ENCODE assay signal across 12 cellular contexts in the genomic region with DNA sequence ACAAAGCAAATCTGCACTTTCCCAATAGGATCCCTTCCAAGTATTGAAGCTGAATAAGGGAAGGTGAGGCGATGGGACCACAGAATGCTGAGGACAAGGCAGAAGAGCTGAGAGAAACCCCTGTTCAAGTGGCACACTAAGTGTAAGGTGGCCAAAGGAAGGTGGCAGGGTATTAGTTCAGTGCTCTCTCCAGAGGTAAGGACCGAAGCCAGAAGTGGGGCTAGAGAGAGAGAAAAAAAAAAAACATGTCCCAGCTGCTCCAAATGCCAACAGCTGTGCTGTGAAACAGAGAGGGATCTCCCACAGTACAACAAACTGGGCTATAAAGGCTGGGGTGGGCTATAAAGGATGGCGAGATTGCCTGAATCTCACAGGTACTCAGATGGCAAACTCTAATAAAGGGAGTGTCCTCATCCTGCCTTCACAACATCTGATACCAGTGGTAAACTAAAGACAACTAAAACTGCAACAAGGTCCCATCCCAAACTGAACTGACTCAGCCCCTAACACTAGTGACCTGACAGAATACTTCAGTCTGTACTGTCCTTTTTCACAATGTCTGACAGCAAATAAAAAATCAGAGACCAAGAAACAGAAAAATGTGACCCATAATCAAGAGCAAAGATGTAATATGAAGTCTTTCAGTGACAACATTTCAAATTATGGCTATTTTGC. TPM values are rescaled to one million over a fixed set of nuclear protein-coding genes. Genes with fewer than 3 reads are reported as not detected.
A peak's percentile ranks its signal among the peaks of the same experiment; 100 is the strongest.
DNase-seq lines count a peak whose midpoint lies in the region; ATAC-seq lines count a peak whose summit lies in the region.
"Had no signal": no experiment of that assay in that cellular context is flagged by ENCODE, and none has a peak within 500 bp of the region (broad histone marks: within the 10 kb centered on the region; RNA-seq: fewer than 3 reads in every experiment).

No MANE protein-coding gene starts in this region.

- no peaks in the 10 kb centered on the region for H3K27me3 ChIP-seq in CD8-positive, alpha-beta memory T cell (ENCODE audit: insufficient read depth, low read length, poor library complexity, severe bottlenecking)

- no peak overlapping the region for H3K4me3 ChIP-seq in CD8-positive, alpha-beta memory T cell (ENCODE audit: low read length)

- peaks cover 79% of the 10 kb centered on the region for H3K4me1 ChIP-seq in CD8-positive, alpha-beta memory T cell (ENCODE audit: insufficient read depth, low read length)

- H3K36me3 ChIP-seq in CD8-positive, alpha-beta memory T cell (ENCODE audit: insufficient read depth, low read length): no peaks in the 10 kb centered on the region

- POLR2A ChIA-PET in CD8-positive, alpha-beta memory T cell (lab: Charles Lee): no interaction called here

- H3K27ac ChIP-seq in CD8-positive, alpha-beta memory T cell (ENCODE audit: low read depth, low read length): no peak overlapping the region
- peak overlapping the region; percentile 3 for H3K27ac ChIP-seq in caudate nucleus (ENCODE audit: low read depth, low read length)

- no peaks in the 10 kb centered on the region for H3K9me3 ChIP-seq in CD8-positive, alpha-beta memory T cell (ENCODE audit: low read length)

- CTCF ChIA-PET in CD8-positive, alpha-beta memory T cell (lab: Charles Lee): interaction anchor here (1.2 kb wide), 1 partner anchor 11 kb away, joined by 3 read pairs; no protein-coding TSS in a partner anchor

- peaks cover 82 to 98% (median 94%) of the 10 kb centered on the region in 3 donors for H3K4me1 Mint-ChIP-seq in CD8-positive, alpha-beta memory T cell
- peaks cover 58 to 76% of the 10 kb centered on the region in 2 donors for H3K4me1 Mint-ChIP-seq in natural killer cell treated with Interleukin-12 subunit alpha and Interleukin-12 subunit beta and Interleukin-15 and Interleukin-18, amount 100 ng/mL, for 72 hours (ENCODE audit: low read depth in 2 of 2)

- H3K36me3 Mint-ChIP-seq in CD8-positive, alpha-beta memory T cell: no peaks in the 10 kb centered on the region
- peaks cover 4% of the 10 kb centered on the region for H3K36me3 Mint-ChIP-seq in natural killer cell treated with Interleukin-12 subunit alpha and Interleukin-12 subunit beta and Interleukin-15 and Interleukin-18, amount 100 ng/mL, for 72 hours

- peak overlapping the region in 4 of 7 donors; percentile 18 to 37 (median 25) for H3K4me3 Mint-ChIP-seq in CD8-positive, alpha-beta memory T cell
- peak overlapping the region; percentile 7 for H3K4me3 Mint-ChIP-seq in natural killer cell treated with Interleukin-12 subunit alpha and Interleukin-12 subunit beta and Interleukin-15 and Interleukin-18, amount 100 ng/mL, for 72 hours
- H3K4me3 Mint-ChIP-seq: activated T-cell treated with anti-CD3 and anti-CD28 coated beads, Interleukin-2, amount 50 U/mL, for 4 hours had no signal

- no peaks in the 10 kb centered on the region for H3K27me3 Mint-ChIP-seq in CD8-positive, alpha-beta memory T cell
- no peaks in the 10 kb centered on the region for H3K27me3 Mint-ChIP-seq in natural killer cell treated with Interleukin-12 subunit alpha and Interleukin-12 subunit beta and Interleukin-15 and Interleukin-18, amount 100 ng/mL, for 72 hours

- DNase-seq in CD8-positive, alpha-beta memory T cell: no peak
- peak in 1 of 61 donors; percentile 10 for DNase-seq in caudate nucleus (lab: John Stamatoyannopoulos, UW)
- no peak for DNase-seq in natural killer cell treated with Interleukin-12 subunit alpha and Interleukin-12 subunit beta and Interleukin-15 and Interleukin-18, amount 100 ng/mL, for 72 hours (ENCODE audit: low spot score)
- DNase-seq in midbrain (lab: John Stamatoyannopoulos, UW): no peak
- DNase-seq in NOMO-1 treated with dmso at 0.1 percent for 144 hours (lab: John Stamatoyannopoulos, UW; ENCODE audit: unreplicated experiment): no peak
- no peak for DNase-seq in EL
- DNase-seq in 8988T: no peak
- DNase-seq: activated T-cell treated with anti-CD3 and anti-CD28 coated beads, Interleukin-2, amount 50 U/mL, for 4 hours; NCI-H1048; occipital lobe had no signal

- H3K9me3 Mint-ChIP-seq in CD8-positive, alpha-beta memory T cell: no peaks in the 10 kb centered on the region
- no peaks in the 10 kb centered on the region for H3K9me3 Mint-ChIP-seq in natural killer cell treated with Interleukin-12 subunit alpha and Interleukin-12 subunit beta and Interleukin-15 and Interleukin-18, amount 100 ng/mL, for 72 hours
- H3K9me3 Mint-ChIP-seq: activated T-cell treated with anti-CD3 and anti-CD28 coated beads, Interleukin-2, amount 50 U/mL, for 4 hours had no signal

- peak; percentile 54 for ATAC-seq in HG02885 (IDR thresholded peaks at IDR 0.05; ENCODE audit: poor library complexity, unreplicated experiment)
- peak; percentile 37 to 64 for ATAC-seq in natural killer cell treated with Interleukin-12 subunit alpha and Interleukin-12 subunit beta and Interleukin-15 and Interleukin-18, amount 100 ng/mL, for 72 hours
- ATAC-seq: esophagus mucosa had no signal

- H3K27ac Mint-ChIP-seq in CD8-positive, alpha-beta memory T cell: peak overlapping the region in 5 of 8 donors; percentile 13 to 70 (median 37)
- H3K27ac Mint-ChIP-seq in natural killer cell treated with Interleukin-12 subunit alpha and Interleukin-12 subunit beta and Interleukin-15 and Interleukin-18, amount 100 ng/mL, for 72 hours: peak overlapping the region; percentile 83 to 91

RNA-seq across cellular contexts. Expression of a gene that starts 47.9 kb away (rescaled TPM):
- 10 to 100 TPM; 34.6 to 36.0 TPM for total RNA-seq in CD8-positive, alpha-beta memory T cell
- polyA plus RNA-seq in CD8-positive, alpha-beta memory T cell: 40.0 TPM
- total RNA-seq in natural killer cell treated with Interleukin-12 subunit alpha and Interleukin-12 subunit beta and Interleukin-15 and Interleukin-18, amount 100 ng/mL, for 72 hours: 10 to 100 TPM; 66.9 to 82.1 TPM
